Comparison of ENCODE assay signal across 9 cellular contexts in genomic region chr14:65478596-65478995, GRCh38.
DNase-seq lines count a peak whose midpoint lies in the region; ATAC-seq and TF ChIP-seq lines count a peak whose summit lies in the region.
"Had no signal": no experiment of that assay in that cellular context is flagged by ENCODE, and none has a peak within 500 bp of the region (broad histone marks: within the 10 kb centered on the region; RNA-seq: fewer than 3 reads in every experiment).

No MANE protein-coding gene starts in this region.

- peak overlapping the region; percentile 50 for H3K27ac Mint-ChIP-seq in T-helper 2 cell treated with Interferon-gamma antibody and Interleukin-4, amounts not matched to agents 5 μg/mL and 100 μg/mL, for 36 hours

- H3K27me3 ChIP-seq in HCT116 (ENCODE audit: insufficient read depth, low read length), result no peaks in the 10 kb centered on the region

- H3K4me1 Mint-ChIP-seq in T-helper 2 cell treated with Interferon-gamma antibody and Interleukin-4, amounts not matched to agents 5 μg/mL and 100 μg/mL, for 36 hours (ENCODE audit: low read depth), result peaks cover 61% of the 10 kb centered on the region

- no peaks in the 10 kb centered on the region for H3K9me3 ChIP-seq in HCT116 (ENCODE audit: control insufficient read depth in 1 of 2, insufficient read depth in 1 of 2, low read depth in 1 of 2, low read length in 2 of 2)

- DNase-seq in Caki2 (ENCODE audit: low read depth) (peak; percentile 69), HCT116 (ENCODE audit: low read depth, low spot score) (peak; percentile 38), left colon (no peak), putamen (ENCODE audit: low spot score) (no peak)
- DNase-seq in T-helper 2 cell treated with Interferon-gamma antibody and Interleukin-4, amounts not matched to agents 5 μg/mL and 100 μg/mL, for 36 hours (ENCODE audit: low spot score), result no peak
- no peak for DNase-seq in stimulated activated CD4-positive, alpha-beta T cell treated with anti-CD3 and anti-CD28 coated beads, Interleukin-2, amount 100 ng/mL, for 24 hours
- DNase-seq in stimulated activated CD4-positive, alpha-beta T cell treated with anti-CD3 and anti-CD28 coated beads, Interleukin-1b, Interleukin-23, amount 100 ng/mL, for 48 hours, result no peak

- TF ChIP-seq RAD21 in HCT116 (IDR thresholded peaks at IDR 0.05; ENCODE audit: low read depth), result no peak

- H3K4me2 ChIP-seq in HCT116 (ENCODE audit: low read length), result peak overlapping the region; percentile 37

- RAD21 ChIA-PET in HCT116 (lab: Charles Lee; ENCODE audit: low non-redundant PET in 1 of 2, low total read pairs in 2 of 2, uncharacterized antibody in 2 of 2, unreplicated experiment in 2 of 2), result no interaction called here

- H3K27ac ChIP-seq in HCT116 (ENCODE audit: low read depth, low read length), result no peak overlapping the region
- H3K27ac ChIP-seq: HL-60 had no signal

- in situ Hi-C loops in Caki2 (cut with HindIII; ENCODE audit: low pct_unique_long_range_greater_than_20kb, low sequenced_read_pairs), result no loop called here

- H3K9me2 ChIP-seq in HCT116 (ENCODE audit: insufficient read depth), result no peaks in the 10 kb centered on the region

- no peak for TF ChIP-seq POLR2A in HCT116 (IDR thresholded peaks at IDR 0.05; ENCODE audit: borderline replicate concordance, extremely low read depth, insufficient read depth, insufficient read length)

- ATAC-seq in HCT116, result peak; percentile 77
- peak; percentile 97 for ATAC-seq in left colon
- no peak for ATAC-seq in HG02884 (IDR thresholded peaks at IDR 0.05; ENCODE audit: unreplicated experiment)

- no peak overlapping the region for H2AFZ ChIP-seq in HCT116 (ENCODE audit: low read depth, low read length, poor library complexity, severe bottlenecking)

- H3K4me1 ChIP-seq in HCT116 (ENCODE audit: control insufficient read depth in 1 of 2, insufficient read depth in 2 of 2, low read length in 2 of 2), result peaks cover 8 to 35% of the 10 kb centered on the region in 2 experiments; a peak in 3 of 4 replicates

- no peaks in the 10 kb centered on the region for H4K20me1 ChIP-seq in HCT116 (ENCODE audit: insufficient read depth)

- no peaks in the 10 kb centered on the region for H3K79me2 ChIP-seq in HCT116 (ENCODE audit: insufficient read depth, low read length)

- no peaks in the 10 kb centered on the region for H3K36me3 ChIP-seq in HCT116 (ENCODE audit: control insufficient read depth in 1 of 2, insufficient read depth in 2 of 2, low read length in 2 of 2)

- H3K36me3 Mint-ChIP-seq in T-helper 2 cell treated with Interferon-gamma antibody and Interleukin-4, amounts not matched to agents 5 μg/mL and 100 μg/mL, for 36 hours (ENCODE audit: low read depth), result peaks cover 36% of the 10 kb centered on the region

- no TSS peak for BruUV-seq in HCT116 (replicated peaks; lab: Mats Ljungman, UMichigan)

- H3K9ac ChIP-seq in HCT116 (ENCODE audit: low read length), result no peak overlapping the region

- TF ChIP-seq CTCF in HCT116 (IDR thresholded peaks at IDR 0.05 in 2 of 3, conservative IDR thresholded peaks at IDR 0.05 in 1 of 3; ENCODE audit: borderline replicate concordance in 1 of 3, insufficient read depth in 1 of 3, low read depth in 2 of 3, low read length in 2 of 3), result no peak

- CTCF ChIA-PET in HCT116 (lab: Charles Lee), result no interaction called here

- peak overlapping the region; percentile 4 for H3K4me3 Mint-ChIP-seq in T-helper 2 cell treated with Interferon-gamma antibody and Interleukin-4, amounts not matched to agents 5 μg/mL and 100 μg/mL, for 36 hours

- no peaks in the 10 kb centered on the region for H3K9me3 Mint-ChIP-seq in T-helper 2 cell treated with Interferon-gamma antibody and Interleukin-4, amounts not matched to agents 5 μg/mL and 100 μg/mL, for 36 hours

- H3K27me3 Mint-ChIP-seq in T-helper 2 cell treated with Interferon-gamma antibody and Interleukin-4, amounts not matched to agents 5 μg/mL and 100 μg/mL, for 36 hours (ENCODE audit: low read depth), result no peaks in the 10 kb centered on the region

- intact Hi-C loops in HCT116 (cut with micrococcal nuclease), result no loop called here
- intact Hi-C loops in left colon (cut with DNase I, micrococcal nuclease), result no loop called here

- POLR2A ChIA-PET in HCT116 (lab: Charles Lee), result no interaction called here

- no peak overlapping the region for H3K4me3 ChIP-seq in HCT116 (replicated peaks in 1 of 2; ENCODE audit: low read depth in 1 of 2, low read length in 2 of 2)

TF ChIP-seq in HCT116, 20 proteins besides CTCF, POLR2A, EP300 and RAD21:
- TF ChIP-seq FOSL1 (IDR thresholded peaks at IDR 0.05; ENCODE audit: low read depth) (peak; percentile 30; the same call in 1 of the 2 replicates), JUND (IDR thresholded peaks at IDR 0.05) (no peak)

Comparison
In these comparisons a context has a peak if more than half of its experiments do, and no peak if none do; other contexts are left out.
1. DNase-seq: peak in Caki2 (single experiment) and HCT116 (single experiment); none in T-helper 2 cell treated with Interferon-gamma antibody and Interleukin-4, amounts not matched to agents 5 μg/mL and 100 μg/mL, for 36 hours (single experiment), left colon (0 of 2), stimulated activated CD4-positive, alpha-beta T cell treated with anti-CD3 and anti-CD28 coated beads, Interleukin-2, amount 100 ng/mL, for 24 hours (0 of 2), putamen (single experiment) and stimulated activated CD4-positive, alpha-beta T cell treated with anti-CD3 and anti-CD28 coated beads, Interleukin-1b, Interleukin-23, amount 100 ng/mL, for 48 hours (single experiment).